Comparison of ENCODE assay signal across 8 cellular contexts in the genomic region with DNA sequence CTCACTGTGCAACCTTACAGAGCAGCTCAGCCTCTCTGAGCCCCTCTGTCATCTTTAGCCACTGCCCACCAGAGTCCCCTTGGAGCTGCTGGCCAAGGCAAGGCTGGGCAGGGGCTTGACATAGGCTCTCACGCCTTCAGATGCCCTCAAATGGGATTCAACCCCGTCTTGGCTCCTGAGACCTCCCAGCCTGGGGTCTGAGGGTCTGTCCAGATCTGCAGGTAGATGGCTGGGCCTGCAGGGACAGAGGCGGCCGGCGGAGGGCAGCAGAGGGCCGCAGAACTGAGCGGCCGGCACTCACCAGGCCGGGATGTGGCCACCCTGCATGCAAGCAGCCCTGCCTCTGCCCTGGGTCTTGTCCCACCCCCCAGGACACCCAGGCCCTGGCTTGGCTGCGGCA. TPM values are rescaled to one million over a fixed set of nuclear protein-coding genes. Genes with fewer than 3 reads are reported as not detected.
DNase-seq lines count a peak whose midpoint lies in the region; ATAC-seq, FAIRE-seq and TF ChIP-seq lines count a peak whose summit lies in the region.

No MANE protein-coding gene starts in this region.

- POLR2A ChIA-PET in Panc1 (lab: Charles Lee): no interaction called here

- intact Hi-C loops in Panc1 (cut with micrococcal nuclease; ENCODE audit: unreplicated experiment) (no loop called here), tibial artery (cut with DNase I; ENCODE audit: low total_unique reads) (no loop called here)
- intact Hi-C loops in activated T-helper 2 cell treated with anti-CD3 and anti-CD28 coated beads, Interferon-gamma antibody, Interleukin-2, Interleukin-4, amounts not matched to agents 10 μg/mL and 5 μg/mL and 100 μg/mL, durations not matched to agents 14 hours and 24 hours and 36 hours (cut with micrococcal nuclease): no loop called here

- ATAC-seq in Panc1: peak; percentile 92

- no peaks in the 10 kb centered on the region for H3K4me1 ChIP-seq in Panc1 (ENCODE audit: control insufficient read depth, insufficient read depth, low read length)
- no peaks in the 10 kb centered on the region for H3K4me1 ChIP-seq in tibial artery

- no peaks in the 10 kb centered on the region for H3K9me3 Mint-ChIP-seq in activated T-helper 2 cell treated with anti-CD3 and anti-CD28 coated beads, Interferon-gamma antibody, Interleukin-2, Interleukin-4, amounts not matched to agents 10 μg/mL and 5 μg/mL and 100 μg/mL, durations not matched to agents 14 hours and 24 hours and 36 hours

- CTCF ChIA-PET in Panc1 (lab: Charles Lee): no interaction called here

- H3K4me3 ChIP-seq in Panc1 (ENCODE audit: low read depth in 2 of 2, low read length in 2 of 2) (no peak overlapping the region), fibroblast of villous mesenchyme (ENCODE audit: low read depth, low read length) (no peak overlapping the region), tibial artery (no peak overlapping the region)

- FAIRE-seq in H54 (lab: Jason Lieb, UNC): no peak

- H3K27ac ChIP-seq in Panc1 (ENCODE audit: low read length) (no peak overlapping the region), tibial artery (no peak overlapping the region)

- no peaks in the 10 kb centered on the region for H3K4me1 Mint-ChIP-seq in activated T-helper 2 cell treated with anti-CD3 and anti-CD28 coated beads, Interferon-gamma antibody, Interleukin-2, Interleukin-4, amounts not matched to agents 10 μg/mL and 5 μg/mL and 100 μg/mL, durations not matched to agents 14 hours and 24 hours and 36 hours (ENCODE audit: low read depth)

- H3K27me3 ChIP-seq in Panc1 (ENCODE audit: control insufficient read depth, insufficient read depth, low read length): no peaks in the 10 kb centered on the region
- H3K27me3 ChIP-seq in tibial artery: peaks cover 0 to 56% of the 10 kb centered on the region in 2 donors

- no peaks in the 10 kb centered on the region for H3K36me3 Mint-ChIP-seq in activated T-helper 2 cell treated with anti-CD3 and anti-CD28 coated beads, Interferon-gamma antibody, Interleukin-2, Interleukin-4, amounts not matched to agents 10 μg/mL and 5 μg/mL and 100 μg/mL, durations not matched to agents 14 hours and 24 hours and 36 hours (ENCODE audit: low read depth)

- no peaks in the 10 kb centered on the region for H3K36me3 ChIP-seq in Panc1 (ENCODE audit: control insufficient read depth, insufficient read depth, low read length)
- no peaks in the 10 kb centered on the region for H3K36me3 ChIP-seq in tibial artery

- DNase-seq in C1 segment of cervical spinal cord (lab: John Stamatoyannopoulos, UW) (peak in 10 of 14 donors; percentile 18 to 75 (median 30)), H54 (ENCODE audit: insufficient read length, low spot score) (peak; percentile 42), Panc1 (ENCODE audit: low read depth, low spot score) (peak; percentile 12), fibroblast of villous mesenchyme (ENCODE audit: low read depth) (peak; percentile 40), nucleus accumbens (lab: John Stamatoyannopoulos, UW) (peak in 45 of 56 donors; percentile 5 to 81 (median 34)), tibial artery (peak; percentile 64 to 74), mesenteric fat pad (ENCODE audit: low spot score) (no peak)
- peak; percentile 45 for DNase-seq in activated T-helper 2 cell treated with anti-CD3 and anti-CD28 coated beads, Interferon-gamma antibody, Interleukin-2, Interleukin-4, amounts not matched to agents 10 μg/mL and 5 μg/mL and 100 μg/mL, durations not matched to agents 14 hours and 24 hours and 36 hours (ENCODE audit: low spot score)

- H3K27ac Mint-ChIP-seq in activated T-helper 2 cell treated with anti-CD3 and anti-CD28 coated beads, Interferon-gamma antibody, Interleukin-2, Interleukin-4, amounts not matched to agents 10 μg/mL and 5 μg/mL and 100 μg/mL, durations not matched to agents 14 hours and 24 hours and 36 hours: no peak overlapping the region

- H3K9me3 ChIP-seq in Panc1 (ENCODE audit: control insufficient read depth, insufficient read depth, low read depth, low read length) (no peaks in the 10 kb centered on the region), tibial artery (no peaks in the 10 kb centered on the region)

- no TSS peak for BruUV-seq in Panc1 (replicated peaks; lab: Mats Ljungman, UMichigan)

- no peak for TF ChIP-seq POLR2A in H54 (IDR thresholded peaks at IDR 0.05; ENCODE audit: low read depth, low read length)

- peak; percentile 64 for TF ChIP-seq CTCF in Panc1 (IDR thresholded peaks at IDR 0.05)
- peak; percentile 78 for TF ChIP-seq CTCF in fibroblast of villous mesenchyme (IDR thresholded peaks at IDR 0.05; ENCODE audit: insufficient read depth, low read depth, low read length)
- peak; percentile 92 for TF ChIP-seq CTCF in tibial artery (IDR thresholded peaks at IDR 0.05)

- H3K4me3 Mint-ChIP-seq in activated T-helper 2 cell treated with anti-CD3 and anti-CD28 coated beads, Interferon-gamma antibody, Interleukin-2, Interleukin-4, amounts not matched to agents 10 μg/mL and 5 μg/mL and 100 μg/mL, durations not matched to agents 14 hours and 24 hours and 36 hours (ENCODE audit: low read depth): no peak overlapping the region

- in situ Hi-C loops in Panc1 (cut with HindIII; ENCODE audit: low pct_unique_long_range_greater_than_20kb, low sequenced_read_pairs): no loop called here

- H3K27me3 Mint-ChIP-seq in activated T-helper 2 cell treated with anti-CD3 and anti-CD28 coated beads, Interferon-gamma antibody, Interleukin-2, Interleukin-4, amounts not matched to agents 10 μg/mL and 5 μg/mL and 100 μg/mL, durations not matched to agents 14 hours and 24 hours and 36 hours (ENCODE audit: low read depth): peaks cover 5% of the 10 kb centered on the region

RNA-seq across cellular contexts. Expression of a gene that starts 18.2 kb away (rescaled TPM):
- total RNA-seq in Panc1 (2021; ENCODE audit: unreplicated experiment): 1.4 TPM
- polyA plus RNA-seq in Panc1 (2012; ENCODE audit: insufficient read length): 0.35 TPM
- 0.50 and 0.94 TPM in 2 replicates for total RNA-seq in activated T-helper 2 cell treated with anti-CD3 and anti-CD28 coated beads, Interferon-gamma antibody, Interleukin-2, Interleukin-4, amounts not matched to agents 10 μg/mL and 5 μg/mL and 100 μg/mL, durations not matched to agents 14 hours and 24 hours and 36 hours
- total RNA-seq in fibroblast of villous mesenchyme: not detected in 2 replicates
- 2.5 TPM for total RNA-seq in mesenteric fat pad

RNA-seq across cellular contexts. Expression of a gene that starts 48.2 kb away (rescaled TPM):
- total RNA-seq in Panc1 (2021; ENCODE audit: unreplicated experiment) (2.2 TPM), fibroblast of villous mesenchyme (2.2 and 3.2 TPM in 2 replicates), mesenteric fat pad (5.3 TPM)
- polyA plus RNA-seq in Panc1 (2012; ENCODE audit: insufficient read length): 2.0 TPM
- 0.87 and 1.2 TPM in 2 replicates for total RNA-seq in activated T-helper 2 cell treated with anti-CD3 and anti-CD28 coated beads, Interferon-gamma antibody, Interleukin-2, Interleukin-4, amounts not matched to agents 10 μg/mL and 5 μg/mL and 100 μg/mL, durations not matched to agents 14 hours and 24 hours and 36 hours
